ENCODE assay signal across 1 cellular context in the genomic region with DNA sequence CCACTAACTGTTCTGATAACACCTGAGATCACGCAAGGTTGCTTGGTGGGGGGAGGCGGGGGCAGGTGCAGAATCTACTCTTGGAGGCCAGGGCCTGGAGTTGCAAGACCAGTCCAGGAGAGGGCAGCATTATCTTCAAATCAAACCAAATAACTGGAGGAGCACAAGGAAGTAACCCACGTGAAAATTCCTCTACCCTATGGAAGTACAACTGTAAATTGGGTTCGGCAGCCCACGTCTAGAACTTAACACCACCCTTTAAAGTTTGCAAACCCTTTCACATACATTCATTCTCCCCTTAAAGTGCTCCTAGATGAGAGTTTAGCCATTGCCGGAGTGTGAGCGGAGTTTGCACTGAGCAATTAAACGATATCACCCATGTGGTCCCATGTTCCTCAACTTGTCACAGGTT.
A peak's percentile ranks its signal among the peaks of the same experiment; 100 is the strongest.
TF ChIP-seq lines count a peak whose summit lies in the region.

No MANE protein-coding gene starts in this region.

TF ChIP-seq in HepG2, 621 proteins besides CTCF, POLR2A, EP300 and RAD21 (continued from another document and continues in another):
- TF ChIP-seq, protein P1, sequence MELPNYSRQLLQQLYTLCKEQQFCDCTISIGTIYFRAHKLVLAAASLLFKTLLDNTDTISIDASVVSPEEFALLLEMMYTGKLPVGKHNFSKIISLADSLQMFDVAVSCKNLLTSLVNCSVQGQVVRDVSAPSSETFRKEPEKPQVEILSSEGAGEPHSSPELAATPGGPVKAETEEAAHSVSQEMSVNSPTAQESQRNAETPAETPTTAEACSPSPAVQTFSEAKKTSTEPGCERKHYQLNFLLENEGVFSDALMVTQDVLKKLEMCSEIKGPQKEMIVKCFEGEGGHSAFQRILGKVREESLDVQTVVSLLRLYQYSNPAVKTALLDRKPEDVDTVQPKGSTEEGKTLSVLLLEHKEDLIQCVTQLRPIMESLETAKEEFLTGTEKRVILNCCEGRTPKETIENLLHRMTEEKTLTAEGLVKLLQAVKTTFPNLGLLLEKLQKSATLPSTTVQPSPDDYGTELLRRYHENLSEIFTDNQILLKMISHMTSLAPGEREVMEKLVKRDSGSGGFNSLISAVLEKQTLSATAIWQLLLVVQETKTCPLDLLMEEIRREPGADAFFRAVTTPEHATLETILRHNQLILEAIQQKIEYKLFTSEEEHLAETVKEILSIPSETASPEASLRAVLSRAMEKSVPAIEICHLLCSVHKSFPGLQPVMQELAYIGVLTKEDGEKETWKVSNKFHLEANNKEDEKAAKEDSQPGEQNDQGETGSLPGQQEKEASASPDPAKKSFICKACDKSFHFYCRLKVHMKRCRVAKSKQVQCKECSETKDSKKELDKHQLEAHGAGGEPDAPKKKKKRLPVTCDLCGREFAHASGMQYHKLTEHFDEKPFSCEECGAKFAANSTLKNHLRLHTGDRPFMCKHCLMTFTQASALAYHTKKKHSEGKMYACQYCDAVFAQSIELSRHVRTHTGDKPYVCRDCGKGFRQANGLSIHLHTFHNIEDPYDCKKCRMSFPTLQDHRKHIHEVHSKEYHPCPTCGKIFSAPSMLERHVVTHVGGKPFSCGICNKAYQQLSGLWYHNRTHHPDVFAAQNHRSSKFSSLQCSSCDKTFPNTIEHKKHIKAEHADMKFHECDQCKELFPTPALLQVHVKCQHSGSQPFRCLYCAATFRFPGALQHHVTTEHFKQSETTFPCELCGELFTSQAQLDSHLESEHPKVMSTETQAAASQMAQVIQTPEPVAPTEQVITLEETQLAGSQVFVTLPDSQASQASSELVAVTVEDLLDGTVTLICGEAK (IDR thresholded peaks at IDR 0.05): no peak
- TF ChIP-seq, protein P1 (CRISPR knock-in tag; IDR thresholded peaks at IDR 0.05): peak; percentile 24; the same call in 1 of the 2 replicates
- TF ChIP-seq KLF13 (CRISPR knock-in tag; IDR thresholded peaks at IDR 0.05) (no peak), TOE1 (CRISPR knock-in tag; IDR thresholded peaks at IDR 0.05) (no peak), HDAC1 (CRISPR knock-in tag; IDR thresholded peaks at IDR 0.05) (no peak), ZNF382 (CRISPR knock-in tag; IDR thresholded peaks at IDR 0.05; ENCODE audit: borderline replicate concordance) (no peak), HNRNPL (IDR thresholded peaks at IDR 0.05; ENCODE audit: low read depth, low read length) (no peak), IRX3 (CRISPR knock-in tag; IDR thresholded peaks at IDR 0.05; ENCODE audit: borderline replicate concordance, low read depth) (no peak), ZNF205 (CRISPR knock-in tag; IDR thresholded peaks at IDR 0.05) (0 out of 2 replicates have a peak, but pooled peaks have one; percentile 29), MAFK (conservative IDR thresholded peaks at IDR 0.05 in 1 of 2, IDR thresholded peaks at IDR 0.05 in 1 of 2; ENCODE audit: low read length in 2 of 2) (no peak), KDM3A (CRISPR knock-in tag; IDR thresholded peaks at IDR 0.05; ENCODE audit: low read depth) (no peak), FOXA3 (CRISPR knock-in tag; IDR thresholded peaks at IDR 0.05) (0 out of 2 replicates have a peak, but pooled peaks have one; percentile 26), SALL2 (CRISPR knock-in tag; IDR thresholded peaks at IDR 0.05) (no peak), ZNF652 (CRISPR knock-in tag; IDR thresholded peaks at IDR 0.05; ENCODE audit: borderline replicate concordance, low read depth) (no peak), NFE2L2 (IDR thresholded peaks at IDR 0.05; ENCODE audit: low read length) (no peak), FOXM1 (CRISPR knock-in tag; IDR thresholded peaks at IDR 0.05) (no peak), ONECUT2 (CRISPR knock-in tag; IDR thresholded peaks at IDR 0.05) (no peak), SP140L (CRISPR knock-in tag; IDR thresholded peaks at IDR 0.05; ENCODE audit: borderline replicate concordance) (no peak; the same call in 1 of the 2 replicates), MXI1 (IDR thresholded peaks at IDR 0.05; ENCODE audit: borderline replicate concordance, low read depth, low read length) (peak; percentile 39; the same call in 1 of the 3 replicates), ZNF629 (CRISPR knock-in tag; conservative IDR thresholded peaks at IDR 0.05) (no peak), ZNF264 (CRISPR knock-in tag; IDR thresholded peaks at IDR 0.05) (no peak), ERF (CRISPR knock-in tag; IDR thresholded peaks at IDR 0.05) (peak; percentile 51; the same call in 1 of the 2 replicates), ELF1 (CRISPR knock-in tag; IDR thresholded peaks at IDR 0.05) (peak; percentile 59), ZEB1 (IDR thresholded peaks at IDR 0.05; ENCODE audit: insufficient replicate concordance, low read depth) (no peak)
- TF ChIP-seq, protein P2, sequence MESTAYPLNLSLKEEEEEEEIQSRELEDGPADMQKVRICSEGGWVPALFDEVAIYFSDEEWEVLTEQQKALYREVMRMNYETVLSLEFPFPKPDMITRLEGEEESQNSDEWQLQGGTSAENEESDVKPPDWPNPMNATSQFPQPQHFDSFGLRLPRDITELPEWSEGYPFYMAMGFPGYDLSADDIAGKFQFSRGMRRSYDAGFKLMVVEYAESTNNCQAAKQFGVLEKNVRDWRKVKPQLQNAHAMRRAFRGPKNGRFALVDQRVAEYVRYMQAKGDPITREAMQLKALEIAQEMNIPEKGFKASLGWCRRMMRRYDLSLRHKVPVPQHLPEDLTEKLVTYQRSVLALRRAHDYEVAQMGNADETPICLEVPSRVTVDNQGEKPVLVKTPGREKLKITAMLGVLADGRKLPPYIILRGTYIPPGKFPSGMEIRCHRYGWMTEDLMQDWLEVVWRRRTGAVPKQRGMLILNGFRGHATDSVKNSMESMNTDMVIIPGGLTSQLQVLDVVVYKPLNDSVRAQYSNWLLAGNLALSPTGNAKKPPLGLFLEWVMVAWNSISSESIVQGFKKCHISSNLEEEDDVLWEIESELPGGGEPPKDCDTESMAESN (CRISPR knock-in tag; conservative IDR thresholded peaks at IDR 0.05): no peak
- TF ChIP-seq, protein P3, sequence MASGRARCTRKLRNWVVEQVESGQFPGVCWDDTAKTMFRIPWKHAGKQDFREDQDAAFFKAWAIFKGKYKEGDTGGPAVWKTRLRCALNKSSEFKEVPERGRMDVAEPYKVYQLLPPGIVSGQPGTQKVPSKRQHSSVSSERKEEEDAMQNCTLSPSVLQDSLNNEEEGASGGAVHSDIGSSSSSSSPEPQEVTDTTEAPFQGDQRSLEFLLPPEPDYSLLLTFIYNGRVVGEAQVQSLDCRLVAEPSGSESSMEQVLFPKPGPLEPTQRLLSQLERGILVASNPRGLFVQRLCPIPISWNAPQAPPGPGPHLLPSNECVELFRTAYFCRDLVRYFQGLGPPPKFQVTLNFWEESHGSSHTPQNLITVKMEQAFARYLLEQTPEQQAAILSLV (CRISPR knock-in tag; IDR thresholded peaks at IDR 0.05; ENCODE audit: borderline replicate concordance): 0 out of 2 replicates have a peak, but pooled peaks have one; percentile 35
- TF ChIP-seq, protein P4, sequence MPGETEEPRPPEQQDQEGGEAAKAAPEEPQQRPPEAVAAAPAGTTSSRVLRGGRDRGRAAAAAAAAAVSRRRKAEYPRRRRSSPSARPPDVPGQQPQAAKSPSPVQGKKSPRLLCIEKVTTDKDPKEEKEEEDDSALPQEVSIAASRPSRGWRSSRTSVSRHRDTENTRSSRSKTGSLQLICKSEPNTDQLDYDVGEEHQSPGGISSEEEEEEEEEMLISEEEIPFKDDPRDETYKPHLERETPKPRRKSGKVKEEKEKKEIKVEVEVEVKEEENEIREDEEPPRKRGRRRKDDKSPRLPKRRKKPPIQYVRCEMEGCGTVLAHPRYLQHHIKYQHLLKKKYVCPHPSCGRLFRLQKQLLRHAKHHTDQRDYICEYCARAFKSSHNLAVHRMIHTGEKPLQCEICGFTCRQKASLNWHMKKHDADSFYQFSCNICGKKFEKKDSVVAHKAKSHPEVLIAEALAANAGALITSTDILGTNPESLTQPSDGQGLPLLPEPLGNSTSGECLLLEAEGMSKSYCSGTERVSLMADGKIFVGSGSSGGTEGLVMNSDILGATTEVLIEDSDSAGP (CRISPR knock-in tag; IDR thresholded peaks at IDR 0.05; ENCODE audit: borderline replicate concordance): no peak
- TF ChIP-seq, protein P5, sequence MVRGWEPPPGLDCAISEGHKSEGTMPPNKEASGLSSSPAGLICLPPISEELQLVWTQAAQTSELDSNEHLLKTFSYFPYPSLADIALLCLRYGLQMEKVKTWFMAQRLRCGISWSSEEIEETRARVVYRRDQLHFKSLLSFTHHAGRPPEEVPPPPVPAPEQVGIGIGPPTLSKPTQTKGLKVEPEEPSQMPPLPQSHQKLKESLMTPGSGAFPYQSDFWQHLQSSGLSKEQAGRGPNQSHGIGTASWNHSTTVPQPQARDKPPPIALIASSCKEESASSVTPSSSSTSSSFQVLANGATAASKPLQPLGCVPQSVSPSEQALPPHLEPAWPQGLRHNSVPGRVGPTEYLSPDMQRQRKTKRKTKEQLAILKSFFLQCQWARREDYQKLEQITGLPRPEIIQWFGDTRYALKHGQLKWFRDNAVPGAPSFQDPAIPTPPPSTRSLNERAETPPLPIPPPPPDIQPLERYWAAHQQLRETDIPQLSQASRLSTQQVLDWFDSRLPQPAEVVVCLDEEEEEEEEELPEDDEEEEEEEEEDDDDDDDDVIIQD (CRISPR knock-in tag; IDR thresholded peaks at IDR 0.05; ENCODE audit: low read depth): no peak
- TF ChIP-seq, protein P6, sequence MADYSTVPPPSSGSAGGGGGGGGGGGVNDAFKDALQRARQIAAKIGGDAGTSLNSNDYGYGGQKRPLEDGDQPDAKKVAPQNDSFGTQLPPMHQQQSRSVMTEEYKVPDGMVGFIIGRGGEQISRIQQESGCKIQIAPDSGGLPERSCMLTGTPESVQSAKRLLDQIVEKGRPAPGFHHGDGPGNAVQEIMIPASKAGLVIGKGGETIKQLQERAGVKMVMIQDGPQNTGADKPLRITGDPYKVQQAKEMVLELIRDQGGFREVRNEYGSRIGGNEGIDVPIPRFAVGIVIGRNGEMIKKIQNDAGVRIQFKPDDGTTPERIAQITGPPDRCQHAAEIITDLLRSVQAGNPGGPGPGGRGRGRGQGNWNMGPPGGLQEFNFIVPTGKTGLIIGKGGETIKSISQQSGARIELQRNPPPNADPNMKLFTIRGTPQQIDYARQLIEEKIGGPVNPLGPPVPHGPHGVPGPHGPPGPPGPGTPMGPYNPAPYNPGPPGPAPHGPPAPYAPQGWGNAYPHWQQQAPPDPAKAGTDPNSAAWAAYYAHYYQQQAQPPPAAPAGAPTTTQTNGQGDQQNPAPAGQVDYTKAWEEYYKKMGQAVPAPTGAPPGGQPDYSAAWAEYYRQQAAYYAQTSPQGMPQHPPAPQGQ (CRISPR knock-in tag; IDR thresholded peaks at IDR 0.05; ENCODE audit: borderline replicate concordance): 0 out of 2 replicates have a peak, but pooled peaks have one; percentile 53
- TF ChIP-seq, protein P7, sequence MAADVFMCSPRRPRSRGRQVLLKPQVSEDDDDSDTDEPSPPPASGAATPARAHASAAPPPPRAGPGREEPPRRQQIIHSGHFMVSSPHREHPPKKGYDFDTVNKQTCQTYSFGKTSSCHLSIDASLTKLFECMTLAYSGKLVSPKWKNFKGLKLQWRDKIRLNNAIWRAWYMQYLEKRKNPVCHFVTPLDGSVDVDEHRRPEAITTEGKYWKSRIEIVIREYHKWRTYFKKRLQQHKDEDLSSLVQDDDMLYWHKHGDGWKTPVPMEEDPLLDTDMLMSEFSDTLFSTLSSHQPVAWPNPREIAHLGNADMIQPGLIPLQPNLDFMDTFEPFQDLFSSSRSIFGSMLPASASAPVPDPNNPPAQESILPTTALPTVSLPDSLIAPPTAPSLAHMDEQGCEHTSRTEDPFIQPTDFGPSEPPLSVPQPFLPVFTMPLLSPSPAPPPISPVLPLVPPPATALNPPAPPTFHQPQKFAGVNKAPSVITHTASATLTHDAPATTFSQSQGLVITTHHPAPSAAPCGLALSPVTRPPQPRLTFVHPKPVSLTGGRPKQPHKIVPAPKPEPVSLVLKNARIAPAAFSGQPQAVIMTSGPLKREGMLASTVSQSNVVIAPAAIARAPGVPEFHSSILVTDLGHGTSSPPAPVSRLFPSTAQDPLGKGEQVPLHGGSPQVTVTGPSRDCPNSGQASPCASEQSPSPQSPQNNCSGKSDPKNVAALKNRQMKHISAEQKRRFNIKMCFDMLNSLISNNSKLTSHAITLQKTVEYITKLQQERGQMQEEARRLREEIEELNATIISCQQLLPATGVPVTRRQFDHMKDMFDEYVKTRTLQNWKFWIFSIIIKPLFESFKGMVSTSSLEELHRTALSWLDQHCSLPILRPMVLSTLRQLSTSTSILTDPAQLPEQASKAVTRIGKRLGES (CRISPR knock-in tag; IDR thresholded peaks at IDR 0.05; ENCODE audit: borderline replicate concordance): no peak
- TF ChIP-seq, protein P8, sequence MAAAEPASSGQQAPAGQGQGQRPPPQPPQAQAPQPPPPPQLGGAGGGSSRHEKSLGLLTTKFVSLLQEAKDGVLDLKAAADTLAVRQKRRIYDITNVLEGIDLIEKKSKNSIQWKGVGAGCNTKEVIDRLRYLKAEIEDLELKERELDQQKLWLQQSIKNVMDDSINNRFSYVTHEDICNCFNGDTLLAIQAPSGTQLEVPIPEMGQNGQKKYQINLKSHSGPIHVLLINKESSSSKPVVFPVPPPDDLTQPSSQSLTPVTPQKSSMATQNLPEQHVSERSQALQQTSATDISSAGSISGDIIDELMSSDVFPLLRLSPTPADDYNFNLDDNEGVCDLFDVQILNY (CRISPR knock-in tag; conservative IDR thresholded peaks at IDR 0.05): no peak
- TF ChIP-seq, protein P9, sequence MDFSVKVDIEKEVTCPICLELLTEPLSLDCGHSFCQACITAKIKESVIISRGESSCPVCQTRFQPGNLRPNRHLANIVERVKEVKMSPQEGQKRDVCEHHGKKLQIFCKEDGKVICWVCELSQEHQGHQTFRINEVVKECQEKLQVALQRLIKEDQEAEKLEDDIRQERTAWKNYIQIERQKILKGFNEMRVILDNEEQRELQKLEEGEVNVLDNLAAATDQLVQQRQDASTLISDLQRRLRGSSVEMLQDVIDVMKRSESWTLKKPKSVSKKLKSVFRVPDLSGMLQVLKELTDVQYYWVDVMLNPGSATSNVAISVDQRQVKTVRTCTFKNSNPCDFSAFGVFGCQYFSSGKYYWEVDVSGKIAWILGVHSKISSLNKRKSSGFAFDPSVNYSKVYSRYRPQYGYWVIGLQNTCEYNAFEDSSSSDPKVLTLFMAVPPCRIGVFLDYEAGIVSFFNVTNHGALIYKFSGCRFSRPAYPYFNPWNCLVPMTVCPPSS (IDR thresholded peaks at IDR 0.05): no peak
